In genomic region chr9:70442328-70442848, GRCh38 we compare ENCODE assay signal across 14 cellular contexts. TPM values are rescaled to one million over a fixed set of nuclear protein-coding genes. Genes with fewer than 3 reads are reported as not detected.
DNase-seq lines count a peak whose midpoint lies in the region; ATAC-seq and TF ChIP-seq lines count a peak whose summit lies in the region.
"Had no signal": no experiment of that assay in that cellular context is flagged by ENCODE, and none has a peak within 500 bp of the region (broad histone marks: within the 10 kb centered on the region; RNA-seq: fewer than 3 reads in every experiment).

No MANE protein-coding gene starts in this region.

- H3K4me1 Mint-ChIP-seq in HFFc6 (ENCODE audit: low read depth): peaks cover 31% of the 10 kb centered on the region

- in situ Hi-C loops in mammary epithelial cell (cut with MboI; ENCODE audit: low sequenced_read_pairs in 2 of 2): no loop called here

- H3K36me3 ChIP-seq in mammary epithelial cell (ENCODE audit: insufficient read depth, low read length): no peaks in the 10 kb centered on the region
- H3K36me3 ChIP-seq: BE2C had no signal

- intact Hi-C loops in mammary epithelial cell (cut with micrococcal nuclease): no loop called here

- H2AFZ ChIP-seq in mammary epithelial cell (ENCODE audit: low read depth, low read length): peak overlapping the region; percentile 5

- 0% methylated on average over 1 of the region's 1 CpG for WGBS in mammary epithelial cell (ENCODE audit: low coverage, missing lambda C conversion rate)

- no peaks in the 10 kb centered on the region for H3K36me3 Mint-ChIP-seq in HFFc6 (ENCODE audit: low read depth)
- H3K36me3 Mint-ChIP-seq: CD4-positive, alpha-beta memory T cell had no signal

- H3K4me3 ChIP-seq in mammary epithelial cell (replicated peaks in 1 of 3; ENCODE audit: insufficient read depth in 1 of 3, low read depth in 2 of 3, low read length in 3 of 3): no peak overlapping the region
- H3K4me3 ChIP-seq: A549 had no signal

- no peaks in the 10 kb centered on the region for H3K27me3 Mint-ChIP-seq in HFFc6 (ENCODE audit: insufficient read depth)

- H3K27ac Mint-ChIP-seq in HFFc6: no peak overlapping the region
- H3K27ac Mint-ChIP-seq: CD4-positive, alpha-beta memory T cell had no signal

- ATAC-seq in GM21717 (IDR thresholded peaks at IDR 0.05; ENCODE audit: unreplicated experiment): no peak
- ATAC-seq: A549 had no signal

- H3K4me1 ChIP-seq in mammary epithelial cell (ENCODE audit: insufficient read depth, low read length): peaks cover 9% of the 10 kb centered on the region
- H3K4me1 ChIP-seq: BE2C had no signal

- no peaks in the 10 kb centered on the region for H4K20me1 ChIP-seq in mammary epithelial cell (ENCODE audit: insufficient read depth, low read length)

- no peak overlapping the region for H3K9ac ChIP-seq in mammary epithelial cell (ENCODE audit: insufficient read depth, low read length)

- H3K9me3 Mint-ChIP-seq in HFFc6: no peaks in the 10 kb centered on the region
- H3K9me3 Mint-ChIP-seq: CD4-positive, alpha-beta memory T cell had no signal

- no peaks in the 10 kb centered on the region for H3K9me3 ChIP-seq in mammary epithelial cell (replicated peaks; ENCODE audit: insufficient read depth, low read length)
- H3K9me3 ChIP-seq: A549, BE2C had no signal

- H3K4me3 Mint-ChIP-seq in HFFc6: no peak overlapping the region
- H3K4me3 Mint-ChIP-seq: CD4-positive, alpha-beta memory T cell had no signal

- H3K27ac ChIP-seq in RWPE1 (peak overlapping the region; percentile 43; the same call in 1 of the 2 replicates), mammary epithelial cell (ENCODE audit: insufficient read depth, low read depth, low read length) (no peak overlapping the region), epithelial cell of prostate (no peak overlapping the region)
- H3K27ac ChIP-seq: A549, C4-2B had no signal

- no TSS peak for BruUV-seq in mammary epithelial cell (replicated peaks; lab: Mats Ljungman, UMichigan)

- H3K4me2 ChIP-seq in mammary epithelial cell (ENCODE audit: insufficient read depth, low read depth, low read length): no peak overlapping the region
- H3K4me2 ChIP-seq: A549 had no signal

- POLR2A ChIA-PET in RWPE1 (lab: Yijun Ruan, JAX; ENCODE audit: low non-redundant PET): no interaction called here

- no peak for TF ChIP-seq CTCF in RWPE1 (conservative IDR thresholded peaks at IDR 0.05; ENCODE audit: low read depth)
- TF ChIP-seq CTCF in mammary epithelial cell (conservative IDR thresholded peaks at IDR 0.05 in 1 of 2, IDR thresholded peaks at IDR 0.05 in 1 of 2; ENCODE audit: extremely low read depth in 1 of 2, insufficient read depth in 1 of 2, low read depth in 1 of 2, low read length in 2 of 2): no peak
- no peak for TF ChIP-seq CTCF in HFFc6 (IDR thresholded peaks at IDR 0.05)

- no peak for DNase-seq in RWPE1 (ENCODE audit: low spot score)
- no peak for DNase-seq in mammary epithelial cell
- DNase-seq in epithelial cell of prostate (ENCODE audit: low read depth, low spot score): peak; percentile 8
- DNase-seq in nucleus accumbens (lab: John Stamatoyannopoulos, UW): no peak
- no peak for DNase-seq in HFFc6
- DNase-seq: BE2C; CD4-positive, alpha-beta memory T cell; DMS153; DMS79 treated with DMSO at 0.1 percent for 48 hours; EL; H7 had no signal

- dilution Hi-C loops in mammary epithelial cell (cut with HindIII; ENCODE audit: low sequenced_read_pairs): no loop called here

- no peaks in the 10 kb centered on the region for H3K27me3 ChIP-seq in mammary epithelial cell (ENCODE audit: insufficient read depth, low read length)
- H3K27me3 ChIP-seq: BE2C had no signal

- H3K79me2 ChIP-seq in mammary epithelial cell (ENCODE audit: insufficient read depth, low read length): no peaks in the 10 kb centered on the region

- CTCF ChIA-PET in RWPE1 (lab: Yijun Ruan, JAX) (interaction anchor here (0.6 kb wide), 1 partner anchor 317 kb away, joined by 3 read pairs; no protein-coding TSS in a partner anchor), mammary epithelial cell (lab: Charles Lee; ENCODE audit: low non-redundant PET) (no interaction called here)

RNA-seq across cellular contexts. Expression of gene KLF9, which starts 27.9 kb away (rescaled TPM):
- 10 to 100 TPM in 1 of 2 donors, 1 to 10 TPM in 1; 5.5 to 10.8 TPM for total RNA-seq in mammary epithelial cell
- polyA plus RNA-seq in mammary epithelial cell: 3.2 TPM
- polyA minus RNA-seq in mammary epithelial cell: 1.2 TPM
- 10 to 100 TPM in 5 of 6 experiments, 1 to 10 TPM in 1; 7.9 to 15.7 (median 12.4) TPM for total RNA-seq in HFFc6 (2021; fragmentation: NEBNext Ultra II Directional; extraction: Animal tissue kit (Norgen Biotek cat#: 25700))
